In genomic region chr2:178452870-178453269, GRCh38 we compare ENCODE assay signal across 22 cellular contexts.
"Had no signal": no experiment of that assay in that cellular context is flagged by ENCODE, and none has a peak within 500 bp of the region (broad histone marks: within the 10 kb centered on the region; RNA-seq: fewer than 3 reads in every experiment).

No MANE protein-coding gene starts in this region.

- H3K27me3 ChIP-seq: body of pancreas, esophagus muscularis mucosa, neural progenitor cell, stomach had no signal

- H3K9me3 Mint-ChIP-seq: activated CD4-positive, alpha-beta T cell treated with anti-CD3 and anti-CD28 coated beads, Interleukin-2, amount 10 ng/mL, durations not matched to agents 24 days and 14 days; activated CD8-positive, alpha-beta T cell treated with anti-CD3 and anti-CD28 coated beads for 36 hours; activated naive CD8-positive, alpha-beta T cell treated with anti-CD3 and anti-CD28 coated beads, Interleukin-2, amount 10 ng/mL, durations not matched to agents 7 days and 5 days; activated T-cell treated with anti-CD3 and anti-CD28 coated beads, Interleukin-2, amount 50 U/mL, for 24 hours; activated T-helper 2 cell treated with anti-CD3 and anti-CD28 coated beads, Interferon-gamma antibody, Interleukin-2, Interleukin-4, amounts not matched to agents 10 μg/mL and 5 μg/mL and 100 μg/mL, durations not matched to agents 14 hours and 24 hours and 36 hours; immature natural killer cell; memory B cell; naive B cell; neural progenitor cell; stimulated activated effector memory CD8-positive, alpha-beta T cell treated with anti-CD3 and anti-CD28 coated beads, Interleukin-12 subunit alpha, Interleukin-12 subunit beta, amount 100 ng/mL, for 72 hours; type B pancreatic cell had no signal

- H3K9ac ChIP-seq: neural progenitor cell had no signal

- H3K4me3 ChIP-seq: body of pancreas, esophagus muscularis mucosa, neural progenitor cell, stomach had no signal

- H3K27me3 Mint-ChIP-seq: activated naive CD8-positive, alpha-beta T cell treated with anti-CD3 and anti-CD28 coated beads, Interleukin-2, amount 10 ng/mL, durations not matched to agents 7 days and 5 days; activated T-cell treated with anti-CD3 and anti-CD28 coated beads, Interleukin-2, amount 50 U/mL, for 24 hours; memory B cell; type B pancreatic cell had no signal

- H3K27ac Mint-ChIP-seq: activated CD4-positive, alpha-beta T cell treated with anti-CD3 and anti-CD28 coated beads, Interleukin-2, amount 10 ng/mL, durations not matched to agents 24 days and 14 days; activated CD8-positive, alpha-beta T cell treated with anti-CD3 and anti-CD28 coated beads for 36 hours; activated naive CD8-positive, alpha-beta T cell treated with anti-CD3 and anti-CD28 coated beads, Interleukin-2, amount 10 ng/mL, durations not matched to agents 7 days and 5 days; activated T-cell treated with anti-CD3 and anti-CD28 coated beads, Interleukin-2, amount 50 U/mL, for 24 hours; memory B cell; neural progenitor cell had no signal

- H2AFZ ChIP-seq: neural progenitor cell had no signal

- H3K9me3 ChIP-seq: body of pancreas, esophagus muscularis mucosa, stomach had no signal

- ATAC-seq: activated CD8-positive, alpha-beta T cell treated with anti-CD3 and anti-CD28 coated beads for 36 hours; body of pancreas; left ventricle myocardium superior; sciatic nerve; stimulated activated effector memory CD8-positive, alpha-beta T cell treated with anti-CD3 and anti-CD28 coated beads, Interleukin-12 subunit alpha, Interleukin-12 subunit beta, amount 100 ng/mL, for 72 hours had no signal

- DNase-seq: activated CD4-positive, alpha-beta T cell treated with anti-CD3 and anti-CD28 coated beads, Interleukin-2, amount 10 ng/mL, durations not matched to agents 24 days and 14 days; activated CD8-positive, alpha-beta T cell treated with anti-CD3 and anti-CD28 coated beads for 36 hours; activated naive CD4-positive, alpha-beta T cell treated with Interleukin-2 at 50 U/mL for 16 hours; activated naive CD8-positive, alpha-beta T cell treated with anti-CD3 and anti-CD28 coated beads, Interleukin-2, amount 10 ng/mL, durations not matched to agents 7 days and 5 days; activated T-cell treated with anti-CD3 and anti-CD28 coated beads, Interleukin-2, amount 50 U/mL, for 24 hours; amygdala; body of pancreas; dermis blood vessel endothelial cell; effector memory CD4-positive, alpha-beta T cell; immature natural killer cell; kidney glomerular epithelial cell; left ventricle myocardium superior; naive B cell; stimulated activated CD4-positive, alpha-beta T cell treated with anti-CD3 and anti-CD28 coated beads, Interleukin-4, amount 100 ng/mL, for 24 hours; stomach had no signal

- H3K4me2 ChIP-seq: neural progenitor cell had no signal

- H3K36me3 Mint-ChIP-seq: naive B cell had no signal
